ENCODE assay signal across 9 cellular contexts in genomic region chr6:49629485-49630088, GRCh38. TPM values are rescaled to one million over a fixed set of nuclear protein-coding genes. Genes with fewer than 3 reads are reported as not detected.
"Had no signal": no experiment of that assay in that cellular context is flagged by ENCODE, and none has a peak within 500 bp of the region (broad histone marks: within the 10 kb centered on the region; RNA-seq: fewer than 3 reads in every experiment).

No MANE protein-coding gene starts in this region.

RNA-seq across cellular contexts. Expression of gene RHAG, which starts 7.1 kb away (rescaled TPM):
- total RNA-seq: OCI-LY7, PC-3, PC-9, Peyer's patch, RPMI7951, SJCRH30, SJSA1, SK-MEL-5 had no signal
- polyA plus RNA-seq: SK-N-SH had no signal
